8 cellular contexts compared by ENCODE assay signal in genomic region chr19:8005534-8006256, GRCh38. TPM values are rescaled to one million over a fixed set of nuclear protein-coding genes. Genes with fewer than 3 reads are reported as not detected.
DNase-seq lines count a peak whose midpoint lies in the region; ATAC-seq and TF ChIP-seq lines count a peak whose summit lies in the region.

Gene ELAVL1, minus strand, starts transcription at chr19:8005641. Its CDS starts 13,826 bp downstream, at chr19:7991815.

- peak within 1 kb of the TSS; percentile 90 to 94 (median 92) for H3K4me3 ChIP-seq in right lobe of liver

- peak; percentile 68 for TF ChIP-seq POLR2A in right lobe of liver (IDR thresholded peaks at IDR 0.05)

- no peak for TF ChIP-seq CTCF in right lobe of liver (IDR thresholded peaks at IDR 0.05)

- 0% methylated on average over 11 of the region's 98 CpGs for WGBS in right lobe of liver (ENCODE audit: insufficient coverage, low coverage, low lambda C conversion rate, missing lambda C conversion rate)

- H3K27me3 ChIP-seq in right lobe of liver, result no peaks in the 10 kb centered on the region

- DNase-seq in AG20443 (ENCODE audit: low spot score) (peak; percentile 98), NCI-H69 (lab: John Stamatoyannopoulos, UW) (peak; percentile 97), dermis microvascular lymphatic vessel endothelial cell (ENCODE audit: low read depth in 2 of 2) (peak; percentile 68 to 93), right lobe of liver (peak; percentile 92 to 93 (median 92))
- peak; percentile 78 to 81 for DNase-seq in activated CD4-positive, alpha-beta T cell treated with anti-CD3 and anti-CD28 coated beads, Interleukin-2, amount 50 U/mL, for 4 hours
- DNase-seq in stimulated activated CD4-positive, alpha-beta T cell treated with anti-CD3 and anti-CD28 coated beads, Interleukin-4, amount 100 ng/mL, for 24 hours, result peak; percentile 88

- peak within 1 kb of the TSS in 2 of 3 donors; percentile 68 to 73 for H3K27ac ChIP-seq in right lobe of liver

- H3K4me1 ChIP-seq in right lobe of liver, result peaks cover 2 to 41% (median 18%) of the 10 kb centered on the region in 4 donors

- intact Hi-C loops in right lobe of liver (cut with DNase I), result no loop called here

- H3K9me3 ChIP-seq in right lobe of liver, result no peaks in the 10 kb centered on the region

- no peaks in the 10 kb centered on the region for H3K36me3 ChIP-seq in right lobe of liver

- ATAC-seq in GM19043 (IDR thresholded peaks at IDR 0.05; ENCODE audit: low read depth, unreplicated experiment), result peak; percentile 65
- ATAC-seq in HG03442 (IDR thresholded peaks at IDR 0.05; ENCODE audit: unreplicated experiment), result peak; percentile 63
- peak; percentile 83 to 88 (median 86) for ATAC-seq in right lobe of liver

RNA-seq across cellular contexts. Expression of gene ELAVL1, which starts in this region (rescaled TPM):
- 19.0 and 40.5 TPM in 2 replicates for total RNA-seq in dermis microvascular lymphatic vessel endothelial cell
- 10 to 100 TPM; 25.3 to 33.6 (median 30.3) TPM for total RNA-seq in right lobe of liver

Comparison
In these comparisons a context has a peak if more than half of its experiments do, and no peak if none do; other contexts are left out.
1. Peak in every context shown above with its lines: DNase-seq, ATAC-seq, H3K4me3 ChIP-seq and H3K27ac ChIP-seq.